8 cellular contexts compared by ENCODE assay signal in genomic region chr19:42270346-42271044, GRCh38. TPM values are rescaled to one million over a fixed set of nuclear protein-coding genes. Genes with fewer than 3 reads are reported as not detected.
A peak's percentile ranks its signal among the peaks of the same experiment; 100 is the strongest.
DNase-seq lines count a peak whose midpoint lies in the region; ATAC-seq and TF ChIP-seq lines count a peak whose summit lies in the region.

No MANE protein-coding gene starts in this region.

- peak overlapping the region; percentile 20 for H3K27ac ChIP-seq in trophoblast cell (ENCODE audit: low read depth, low read length)

- H3K18ac ChIP-seq in trophoblast cell (ENCODE audit: low read length) = peak overlapping the region; percentile 29

- TF ChIP-seq POLR2A in GM10847 (IDR thresholded peaks at IDR 0.05; ENCODE audit: extremely low read depth, insufficient read length) = peak; percentile 47

- no peak overlapping the region for H3K4me3 Mint-ChIP-seq in activated T-cell treated with anti-CD3 and anti-CD28 coated beads, Interleukin-2, amount 50 U/mL, for 72 hours

- H3K27me3 Mint-ChIP-seq in activated T-cell treated with anti-CD3 and anti-CD28 coated beads, Interleukin-2, amount 50 U/mL, for 72 hours (ENCODE audit: low read depth) = no peaks in the 10 kb centered on the region

- H3K36me3 Mint-ChIP-seq in activated T-cell treated with anti-CD3 and anti-CD28 coated beads, Interleukin-2, amount 50 U/mL, for 72 hours (ENCODE audit: insufficient read depth in 2 of 2) = peaks cover 6 to 14% of the 10 kb centered on the region in 2 donors

- peaks cover 42% of the 10 kb centered on the region for H3K4me1 Mint-ChIP-seq in activated T-cell treated with anti-CD3 and anti-CD28 coated beads, Interleukin-2, amount 50 U/mL, for 72 hours (ENCODE audit: low read depth)

- DNase-seq in NOMO-1 treated with DMSO at 0.1 percent for 48 hours (lab: John Stamatoyannopoulos, UW; ENCODE audit: unreplicated experiment) (peak; percentile 78), fibroblast of the aortic adventitia (ENCODE audit: low read depth) (peak; percentile 85), trophoblast cell (no peak), amniotic stem cell (lab: John Stamatoyannopoulos, UW) (no peak)
- peak; percentile 67 to 77 for DNase-seq in activated T-cell treated with anti-CD3 and anti-CD28 coated beads, Interleukin-2, amount 50 U/mL, for 72 hours

- no peak overlapping the region for H3K9ac ChIP-seq in trophoblast cell (ENCODE audit: low read length)

- peak overlapping the region; percentile 79 for H4K91ac ChIP-seq in trophoblast cell (ENCODE audit: low read depth, low read length)

- H2BK120ac ChIP-seq in trophoblast cell (ENCODE audit: insufficient read depth, low read length, poor library complexity) = peak overlapping the region; percentile 20

- H3K4ac ChIP-seq in trophoblast cell (ENCODE audit: low read depth, low read length) = peak overlapping the region; percentile 46

- no peak overlapping the region for H4K12ac ChIP-seq in trophoblast cell (ENCODE audit: low read depth, low read length)

- peaks cover 35 to 37% of the 10 kb centered on the region in 2 experiments for H3K36me3 ChIP-seq in trophoblast cell (ENCODE audit: control insufficient read depth in 1 of 2, insufficient read depth in 2 of 2, low read length in 2 of 2)

- H2AK5ac ChIP-seq in trophoblast cell (ENCODE audit: low read length) = peak overlapping the region; percentile 85

- no peak for TF ChIP-seq CTCF in fibroblast of the aortic adventitia (IDR thresholded peaks at IDR 0.05; ENCODE audit: insufficient read depth, low read length)

- H2BK12ac ChIP-seq in trophoblast cell (ENCODE audit: low read length) = peak overlapping the region; percentile 63

- peaks cover 3% of the 10 kb centered on the region for H3K9me3 ChIP-seq in trophoblast cell (ENCODE audit: insufficient read depth, low read depth, low read length)

- peak overlapping the region; percentile 89 for H3K4me3 ChIP-seq in fibroblast of the aortic adventitia (ENCODE audit: low read depth, low read length)
- no peak overlapping the region for H3K4me3 ChIP-seq in trophoblast cell (ENCODE audit: low read depth, low read length)

- peaks cover 9% of the 10 kb centered on the region for H3K79me2 ChIP-seq in trophoblast cell (ENCODE audit: control insufficient read depth, insufficient read depth, low read length, poor library complexity)

- peak overlapping the region; percentile 55 for H3K14ac ChIP-seq in trophoblast cell (ENCODE audit: low read length)

- no peak overlapping the region for H3K23ac ChIP-seq in trophoblast cell (ENCODE audit: low read length)

- peaks cover 15 to 17% of the 10 kb centered on the region in 2 experiments for H3K4me1 ChIP-seq in trophoblast cell (ENCODE audit: control insufficient read depth in 1 of 2, insufficient read depth in 2 of 2, low read length in 2 of 2)

- peak overlapping the region; percentile 42 for H2BK5ac ChIP-seq in trophoblast cell (ENCODE audit: low read depth, low read length, poor library complexity)

- H4K8ac ChIP-seq in trophoblast cell (ENCODE audit: low read depth, low read length) = peak overlapping the region; percentile 76

- peak overlapping the region; percentile 92 for H3K27ac Mint-ChIP-seq in activated T-cell treated with anti-CD3 and anti-CD28 coated beads, Interleukin-2, amount 50 U/mL, for 72 hours

- peaks cover 18% of the 10 kb centered on the region for H3K79me1 ChIP-seq in trophoblast cell (ENCODE audit: low read length)

- peak overlapping the region; percentile 70 for H3K4me2 ChIP-seq in trophoblast cell (ENCODE audit: low read length)

- ATAC-seq in activated T-cell treated with anti-CD3 and anti-CD28 coated beads, Interleukin-2, amount 50 U/mL, for 72 hours (replicated peaks in 1 of 2) = peak; percentile 4 to 9
- ATAC-seq in GM18870 (IDR thresholded peaks at IDR 0.05; ENCODE audit: unreplicated experiment) (no peak), GM21737 (IDR thresholded peaks at IDR 0.05; ENCODE audit: unreplicated experiment) (no peak)

- H3K9me3 Mint-ChIP-seq in activated T-cell treated with anti-CD3 and anti-CD28 coated beads, Interleukin-2, amount 50 U/mL, for 72 hours = no peaks in the 10 kb centered on the region

- no CpG with 5 or more reads among the region's 18 CpGs for WGBS in trophoblast cell (ENCODE audit: extremely low coverage, insufficient coverage, insufficient read length)

- H2AFZ ChIP-seq in trophoblast cell (ENCODE audit: insufficient read depth, low read length, poor library complexity) = peak overlapping the region; percentile 19

- no peaks in the 10 kb centered on the region for H3K27me3 ChIP-seq in trophoblast cell (ENCODE audit: insufficient read depth, low read length)

RNA-seq across cellular contexts. Expression of gene CIC, which starts 1.4 kb away (rescaled TPM):
- 10 to 100 TPM; 90.1 to 95.0 TPM for total RNA-seq in activated T-cell treated with anti-CD3 and anti-CD28 coated beads, Interleukin-2, amount 50 U/mL, for 72 hours
- 35.3 and 36.1 TPM in 2 replicates for total RNA-seq in fibroblast of the aortic adventitia (ENCODE audit: low replicate concordance)
- 36.7 and 39.1 TPM in 2 replicates for polyA plus RNA-seq in trophoblast cell (2013)

RNA-seq across cellular contexts. Expression of gene ERF, which starts 15.6 kb away (rescaled TPM):
- total RNA-seq in activated T-cell treated with anti-CD3 and anti-CD28 coated beads, Interleukin-2, amount 50 U/mL, for 72 hours = 10 to 100 TPM; 65.7 to 75.6 TPM
- 18.2 and 30.4 TPM in 2 replicates for total RNA-seq in fibroblast of the aortic adventitia (ENCODE audit: low replicate concordance)
- polyA plus RNA-seq in trophoblast cell (2013) = 49.3 and 50.2 TPM in 2 replicates

RNA-seq across cellular contexts. Expression of gene GSK3A, which starts 28.1 kb away (rescaled TPM):
- 10 to 100 TPM; 39.6 to 43.2 TPM for total RNA-seq in activated T-cell treated with anti-CD3 and anti-CD28 coated beads, Interleukin-2, amount 50 U/mL, for 72 hours
- 3.1 and 18.3 TPM in 2 replicates for total RNA-seq in fibroblast of the aortic adventitia (ENCODE audit: low replicate concordance)
- 77.6 and 78.9 TPM in 2 replicates for polyA plus RNA-seq in trophoblast cell (2013)

RNA-seq across cellular contexts. Expression of gene PRR19, which starts 31.4 kb away (rescaled TPM):
- under 1 TPM; 0.29 to 0.86 TPM for total RNA-seq in activated T-cell treated with anti-CD3 and anti-CD28 coated beads, Interleukin-2, amount 50 U/mL, for 72 hours
- total RNA-seq in fibroblast of the aortic adventitia (ENCODE audit: low replicate concordance) = 0.90 and 1.1 TPM in 2 replicates
- polyA plus RNA-seq in trophoblast cell (2013) = 1.4 TPM in 2 replicates

RNA-seq across cellular contexts. Expression of gene PAFAH1B3, which starts 31.9 kb away (rescaled TPM):
- 10 to 100 TPM; 36.7 to 37.6 TPM for total RNA-seq in activated T-cell treated with anti-CD3 and anti-CD28 coated beads, Interleukin-2, amount 50 U/mL, for 72 hours
- 23.0 and 28.2 TPM in 2 replicates for total RNA-seq in fibroblast of the aortic adventitia (ENCODE audit: low replicate concordance)
- polyA plus RNA-seq in trophoblast cell (2013) = 57.4 and 59.4 TPM in 2 replicates

Comparison
In these comparisons a context has a peak if more than half of its experiments do, and no peak if none do; other contexts are left out.
1. DNase-seq: peak in NOMO-1 treated with DMSO at 0.1 percent for 48 hours (single experiment), activated T-cell treated with anti-CD3 and anti-CD28 coated beads, Interleukin-2, amount 50 U/mL, for 72 hours (2 of 2) and fibroblast of the aortic adventitia (single experiment); none in trophoblast cell (0 of 2) and amniotic stem cell (single experiment).
2. ATAC-seq: peak in activated T-cell treated with anti-CD3 and anti-CD28 coated beads, Interleukin-2, amount 50 U/mL, for 72 hours (2 of 2); none in GM18870 (single experiment) and GM21737 (single experiment).